33 cellular contexts compared by ENCODE assay signal in genomic region chr9:133520121-133520835, GRCh38. TPM values are rescaled to one million over a fixed set of nuclear protein-coding genes. Genes with fewer than 3 reads are reported as not detected.
"Had no signal": no experiment of that assay in that cellular context is flagged by ENCODE, and none has a peak within 500 bp of the region (broad histone marks: within the 10 kb centered on the region; RNA-seq: fewer than 3 reads in every experiment).

No MANE protein-coding gene starts in this region.

- DNase-seq: activated CD4-positive, alpha-beta T cell treated with anti-CD3 and anti-CD28 coated beads for 48 hours; activated CD4-positive, alpha-beta T cell treated with anti-CD3 and anti-CD28 coated beads, Interleukin-2, amount 50 U/mL, for 48 hours; activated CD8-positive, alpha-beta memory T cell treated with anti-CD3 and anti-CD28 coated beads for 24 hours; activated effector memory CD4-positive, alpha-beta T cell treated with anti-CD3 and anti-CD28 coated beads, Interleukin-2, amount 50 U/mL, for 16 hours; activated naive CD4-positive, alpha-beta T cell treated with anti-CD3 and anti-CD28 coated beads for 36 hours; activated naive CD8-positive, alpha-beta T cell treated with anti-CD3 and anti-CD28 coated beads for 36 hours; adrenal gland; brain microvascular endothelial cell; central memory CD4-positive, alpha-beta T cell; effector CD4-positive, alpha-beta T cell; left colon; mesendoderm; natural killer cell; sigmoid colon; small intestine; stimulated activated CD4-positive, alpha-beta T cell treated with anti-CD3 and anti-CD28 coated beads, Interleukin-4, amount 100 ng/mL, for 24 hours; stimulated activated naive CD8-positive, alpha-beta T cell treated with anti-CD3 and anti-CD28 coated beads, Interleukin-15, amount 100 ng/mL, for 72 hours; SW 1271; T-helper 17 cell; T1000; tibial artery; upper lobe of right lung; WERI-Rb-1 had no signal

- H3K4me3 ChIP-seq: adrenal gland, ascending aorta, esophagus muscularis mucosa, heart left ventricle, lung, sigmoid colon, tibial artery, upper lobe of right lung had no signal

- H3K9me3 ChIP-seq: adrenal gland, ascending aorta, esophagus muscularis mucosa, heart left ventricle, sigmoid colon, tibial artery, upper lobe of right lung had no signal

- ATAC-seq: activated CD4-positive, CD25-positive, alpha-beta regulatory T cell treated with anti-CD3 and anti-CD28 coated beads, Interleukin-2, amount 50 U/mL, for 24 hours; heart left ventricle; left colon; natural killer cell; stimulated activated effector memory CD8-positive, alpha-beta T cell treated with anti-CD3 and anti-CD28 coated beads, Interleukin-12 subunit alpha, Interleukin-12 subunit beta, amount 100 ng/mL, for 72 hours; stimulated activated naive CD8-positive, alpha-beta T cell treated with anti-CD3 and anti-CD28 coated beads, Interleukin-15, amount 100 ng/mL, for 72 hours; T-helper 17 cell; upper lobe of right lung had no signal

- H3K27ac ChIP-seq: adrenal gland, ascending aorta, brain microvascular endothelial cell, esophagus muscularis mucosa, foreskin keratinocyte, heart left ventricle, sigmoid colon, tibial artery, upper lobe of right lung had no signal

- H3K27me3 ChIP-seq: adrenal gland, ascending aorta, brain microvascular endothelial cell, heart left ventricle had no signal

- H3K36me3 ChIP-seq: adrenal gland, ascending aorta, brain microvascular endothelial cell, esophagus muscularis mucosa, heart left ventricle, sigmoid colon, tibial artery, upper lobe of right lung, WERI-Rb-1 had no signal

- H3K4me1 ChIP-seq: adrenal gland, ascending aorta, esophagus muscularis mucosa, foreskin keratinocyte, sigmoid colon, tibial artery, upper lobe of right lung had no signal

RNA-seq across cellular contexts. Expression of gene MYMK, which starts 4.5 kb away (rescaled TPM):
- total RNA-seq: activated naive CD4-positive, alpha-beta T cell treated with anti-CD3 and anti-CD28 coated beads for 36 hours; activated naive CD8-positive, alpha-beta T cell treated with anti-CD3 and anti-CD28 coated beads for 36 hours; adrenal gland; ascending aorta; esophagus muscularis mucosa; foreskin keratinocyte; heart left ventricle; left colon; lung; mononuclear cell; natural killer cell; osteocyte; posterior vena cava; sigmoid colon; T-helper 17 cell; upper lobe of right lung had no signal

RNA-seq across cellular contexts. Expression of gene ADAMTSL2, which starts 14.2 kb away (rescaled TPM):
- total RNA-seq: foreskin keratinocyte, natural killer cell, T-helper 17 cell had no signal
